Comparison of ENCODE assay signal across 1 cellular context in the genomic region with DNA sequence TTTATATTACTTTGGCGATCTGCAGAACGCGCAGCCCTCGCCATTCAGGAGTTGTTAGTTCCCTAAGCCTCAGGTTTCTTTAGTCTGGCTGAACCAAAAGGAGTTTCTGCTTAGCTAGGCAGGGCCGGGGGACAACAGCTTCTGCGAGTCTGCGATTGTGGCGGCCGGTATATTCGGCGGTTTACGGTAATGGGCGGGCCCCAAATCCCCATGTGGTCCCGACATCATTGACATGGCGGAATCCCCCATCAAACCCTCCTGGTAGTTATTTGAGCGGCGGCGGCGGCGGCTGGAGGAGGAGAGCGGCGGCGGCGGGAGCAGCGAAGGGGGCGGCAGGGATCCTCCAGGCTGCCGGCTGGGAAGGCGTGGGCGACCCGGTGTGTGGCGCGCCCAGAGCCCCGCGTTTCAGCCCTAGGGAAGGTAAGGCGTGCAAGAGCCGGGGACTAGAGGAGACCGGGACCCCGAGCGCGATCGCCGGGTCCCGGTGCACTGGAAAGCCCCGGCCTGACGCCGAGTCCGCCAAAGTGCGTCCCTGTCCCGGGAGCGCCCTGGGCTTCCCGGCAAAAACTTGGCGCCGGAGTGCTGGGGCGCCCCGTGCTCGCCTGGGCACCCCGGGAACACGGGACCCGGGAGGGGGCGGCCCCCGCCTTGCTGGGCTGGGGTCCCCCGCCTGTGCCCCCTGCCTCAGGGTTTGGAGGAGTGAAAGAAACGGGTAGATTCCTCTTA.
TF ChIP-seq lines count a peak whose summit lies in the region.

TSS of gene FNDC3B (plus strand) at position 227 of the 726 bp plus-strand sequence. CDS start 72,902 bp downstream, outside the sequence.

TF ChIP-seq in GM12878, 131 proteins besides CTCF, POLR2A, EP300 and RAD21 (continued from another document and continues in another):
- TF ChIP-seq CEBPZ (IDR thresholded peaks at IDR 0.05; ENCODE audit: low read depth, low read length) = no peak
- TF ChIP-seq ELK1 (IDR thresholded peaks at IDR 0.05; ENCODE audit: low read depth, low read length) = 0 out of 2 replicates have a peak, but pooled peaks have one; percentile 23
- 0 out of 2 replicates have a peak, but pooled peaks have one; percentile 49 for TF ChIP-seq WRNIP1 (IDR thresholded peaks at IDR 0.05; ENCODE audit: borderline replicate concordance, low read depth, low read length)
- no peak for TF ChIP-seq KLF5 (IDR thresholded peaks at IDR 0.05; ENCODE audit: partially characterized antibody)
- TF ChIP-seq CREB1 (IDR thresholded peaks at IDR 0.05; ENCODE audit: low read depth) = peak; percentile 91
- peak; percentile 65 for TF ChIP-seq ATF7 (IDR thresholded peaks at IDR 0.05; ENCODE audit: low read depth)
- TF ChIP-seq IKZF1 (conservative IDR thresholded peaks at IDR 0.05) = peak; percentile 87
- peak; percentile 50 for TF ChIP-seq DPF2 (IDR thresholded peaks at IDR 0.05)
- TF ChIP-seq BACH1 (IDR thresholded peaks at IDR 0.05; ENCODE audit: borderline replicate concordance) = peak; percentile 89
- peak; percentile 72 for TF ChIP-seq SP1 (IDR thresholded peaks at IDR 0.05; ENCODE audit: low read depth, low read length)
- TF ChIP-seq TAF1 (IDR thresholded peaks at IDR 0.05; ENCODE audit: borderline replicate concordance, low read depth, low read length) = peak; percentile 87; the same call in 1 of the 2 replicates
- no peak for TF ChIP-seq IRF4 (IDR thresholded peaks at IDR 0.05; ENCODE audit: low read depth, low read length)
- TF ChIP-seq, protein P1, sequence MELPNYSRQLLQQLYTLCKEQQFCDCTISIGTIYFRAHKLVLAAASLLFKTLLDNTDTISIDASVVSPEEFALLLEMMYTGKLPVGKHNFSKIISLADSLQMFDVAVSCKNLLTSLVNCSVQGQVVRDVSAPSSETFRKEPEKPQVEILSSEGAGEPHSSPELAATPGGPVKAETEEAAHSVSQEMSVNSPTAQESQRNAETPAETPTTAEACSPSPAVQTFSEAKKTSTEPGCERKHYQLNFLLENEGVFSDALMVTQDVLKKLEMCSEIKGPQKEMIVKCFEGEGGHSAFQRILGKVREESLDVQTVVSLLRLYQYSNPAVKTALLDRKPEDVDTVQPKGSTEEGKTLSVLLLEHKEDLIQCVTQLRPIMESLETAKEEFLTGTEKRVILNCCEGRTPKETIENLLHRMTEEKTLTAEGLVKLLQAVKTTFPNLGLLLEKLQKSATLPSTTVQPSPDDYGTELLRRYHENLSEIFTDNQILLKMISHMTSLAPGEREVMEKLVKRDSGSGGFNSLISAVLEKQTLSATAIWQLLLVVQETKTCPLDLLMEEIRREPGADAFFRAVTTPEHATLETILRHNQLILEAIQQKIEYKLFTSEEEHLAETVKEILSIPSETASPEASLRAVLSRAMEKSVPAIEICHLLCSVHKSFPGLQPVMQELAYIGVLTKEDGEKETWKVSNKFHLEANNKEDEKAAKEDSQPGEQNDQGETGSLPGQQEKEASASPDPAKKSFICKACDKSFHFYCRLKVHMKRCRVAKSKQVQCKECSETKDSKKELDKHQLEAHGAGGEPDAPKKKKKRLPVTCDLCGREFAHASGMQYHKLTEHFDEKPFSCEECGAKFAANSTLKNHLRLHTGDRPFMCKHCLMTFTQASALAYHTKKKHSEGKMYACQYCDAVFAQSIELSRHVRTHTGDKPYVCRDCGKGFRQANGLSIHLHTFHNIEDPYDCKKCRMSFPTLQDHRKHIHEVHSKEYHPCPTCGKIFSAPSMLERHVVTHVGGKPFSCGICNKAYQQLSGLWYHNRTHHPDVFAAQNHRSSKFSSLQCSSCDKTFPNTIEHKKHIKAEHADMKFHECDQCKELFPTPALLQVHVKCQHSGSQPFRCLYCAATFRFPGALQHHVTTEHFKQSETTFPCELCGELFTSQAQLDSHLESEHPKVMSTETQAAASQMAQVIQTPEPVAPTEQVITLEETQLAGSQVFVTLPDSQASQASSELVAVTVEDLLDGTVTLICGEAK (IDR thresholded peaks at IDR 0.05; ENCODE audit: borderline replicate concordance) = peak; percentile 75
- TF ChIP-seq, protein P2, sequence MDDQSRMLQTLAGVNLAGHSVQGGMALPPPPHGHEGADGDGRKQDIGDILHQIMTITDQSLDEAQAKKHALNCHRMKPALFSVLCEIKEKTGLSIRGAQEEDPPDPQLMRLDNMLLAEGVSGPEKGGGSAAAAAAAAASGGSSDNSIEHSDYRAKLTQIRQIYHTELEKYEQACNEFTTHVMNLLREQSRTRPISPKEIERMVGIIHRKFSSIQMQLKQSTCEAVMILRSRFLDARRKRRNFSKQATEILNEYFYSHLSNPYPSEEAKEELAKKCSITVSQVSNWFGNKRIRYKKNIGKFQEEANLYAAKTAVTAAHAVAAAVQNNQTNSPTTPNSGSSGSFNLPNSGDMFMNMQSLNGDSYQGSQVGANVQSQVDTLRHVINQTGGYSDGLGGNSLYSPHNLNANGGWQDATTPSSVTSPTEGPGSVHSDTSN (IDR thresholded peaks at IDR 0.05; ENCODE audit: insufficient replicate concordance, low read depth, low read length) = peak; percentile 47
- TF ChIP-seq SIN3A (IDR thresholded peaks at IDR 0.05; ENCODE audit: low read depth, low read length) = peak; percentile 48; the same call in 1 of the 2 replicates
- TF ChIP-seq, protein P3, sequence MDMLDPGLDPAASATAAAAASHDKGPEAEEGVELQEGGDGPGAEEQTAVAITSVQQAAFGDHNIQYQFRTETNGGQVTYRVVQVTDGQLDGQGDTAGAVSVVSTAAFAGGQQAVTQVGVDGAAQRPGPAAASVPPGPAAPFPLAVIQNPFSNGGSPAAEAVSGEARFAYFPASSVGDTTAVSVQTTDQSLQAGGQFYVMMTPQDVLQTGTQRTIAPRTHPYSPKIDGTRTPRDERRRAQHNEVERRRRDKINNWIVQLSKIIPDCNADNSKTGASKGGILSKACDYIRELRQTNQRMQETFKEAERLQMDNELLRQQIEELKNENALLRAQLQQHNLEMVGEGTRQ (IDR thresholded peaks at IDR 0.05; ENCODE audit: borderline replicate concordance, low read depth, low read length) = peak; percentile 58
- TF ChIP-seq ZNF207 (IDR thresholded peaks at IDR 0.05; ENCODE audit: borderline replicate concordance) = peak; percentile 53; the same call in 1 of the 2 replicates
- peak; percentile 80 for TF ChIP-seq CREM (IDR thresholded peaks at IDR 0.05; ENCODE audit: low read depth)
- TF ChIP-seq REST (IDR thresholded peaks at IDR 0.05; ENCODE audit: low read depth, low read length) = no peak
- peak; percentile 72 for TF ChIP-seq HDAC6 (IDR thresholded peaks at IDR 0.05; ENCODE audit: unreplicated experiment)
- TF ChIP-seq NBN (IDR thresholded peaks at IDR 0.05) = peak; percentile 61; the same call in 1 of the 2 replicates
- TF ChIP-seq, protein P4, sequence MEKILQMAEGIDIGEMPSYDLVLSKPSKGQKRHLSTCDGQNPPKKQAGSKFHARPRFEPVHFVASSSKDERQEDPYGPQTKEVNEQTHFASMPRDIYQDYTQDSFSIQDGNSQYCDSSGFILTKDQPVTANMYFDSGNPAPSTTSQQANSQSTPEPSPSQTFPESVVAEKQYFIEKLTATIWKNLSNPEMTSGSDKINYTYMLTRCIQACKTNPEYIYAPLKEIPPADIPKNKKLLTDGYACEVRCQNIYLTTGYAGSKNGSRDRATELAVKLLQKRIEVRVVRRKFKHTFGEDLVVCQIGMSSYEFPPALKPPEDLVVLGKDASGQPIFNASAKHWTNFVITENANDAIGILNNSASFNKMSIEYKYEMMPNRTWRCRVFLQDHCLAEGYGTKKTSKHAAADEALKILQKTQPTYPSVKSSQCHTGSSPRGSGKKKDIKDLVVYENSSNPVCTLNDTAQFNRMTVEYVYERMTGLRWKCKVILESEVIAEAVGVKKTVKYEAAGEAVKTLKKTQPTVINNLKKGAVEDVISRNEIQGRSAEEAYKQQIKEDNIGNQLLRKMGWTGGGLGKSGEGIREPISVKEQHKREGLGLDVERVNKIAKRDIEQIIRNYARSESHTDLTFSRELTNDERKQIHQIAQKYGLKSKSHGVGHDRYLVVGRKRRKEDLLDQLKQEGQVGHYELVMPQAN (conservative IDR thresholded peaks at IDR 0.05) = peak; percentile 86
- TF ChIP-seq RELB (IDR thresholded peaks at IDR 0.05; ENCODE audit: low read depth) = peak; percentile 78; the same call in 1 of the 2 replicates
- peak; percentile 70 for TF ChIP-seq EED (IDR thresholded peaks at IDR 0.05; ENCODE audit: low read depth)
- no peak for TF ChIP-seq EZH2 (IDR thresholded peaks at IDR 0.05; ENCODE audit: borderline replicate concordance, control insufficient read depth, low read depth, low read length)
- TF ChIP-seq ZNF24 (IDR thresholded peaks at IDR 0.05) = no peak
- TF ChIP-seq MTA2 (IDR thresholded peaks at IDR 0.05; ENCODE audit: low read depth) = no peak
- TF ChIP-seq RUNX3 (IDR thresholded peaks at IDR 0.05; ENCODE audit: low read length) = peak; percentile 70
- TF ChIP-seq TCF12 (IDR thresholded peaks at IDR 0.05; ENCODE audit: low read depth, low read length) = peak; percentile 46; the same call in 1 of the 2 replicates
- TF ChIP-seq TBL1XR1 (IDR thresholded peaks at IDR 0.05; ENCODE audit: low read depth, low read length) = no peak
- no peak for TF ChIP-seq NR2C2 (IDR thresholded peaks at IDR 0.05; ENCODE audit: borderline replicate concordance, control insufficient read depth, insufficient read length, low read depth)
- TF ChIP-seq MEF2A (IDR thresholded peaks at IDR 0.05; ENCODE audit: insufficient read depth, low read depth, low read length) = peak; percentile 43; the same call in 1 of the 2 replicates
- 0 out of 2 replicates have a peak, but pooled peaks have one; percentile 44 for TF ChIP-seq PML (IDR thresholded peaks at IDR 0.05; ENCODE audit: low read length)
- TF ChIP-seq CBFB (IDR thresholded peaks at IDR 0.05; ENCODE audit: low read depth) = 0 out of 2 replicates have a peak, but pooled peaks have one; percentile 37
- no peak for TF ChIP-seq MEF2B (IDR thresholded peaks at IDR 0.05; ENCODE audit: partially characterized antibody, poor library complexity, severe bottlenecking)
- 0 out of 2 replicates have a peak, but pooled peaks have one; percentile 2 for TF ChIP-seq SMC3 (IDR thresholded peaks at IDR 0.05; ENCODE audit: borderline replicate concordance, low read length)
- peak; percentile 38; the same call in 1 of the 2 replicates for TF ChIP-seq TCF3 (IDR thresholded peaks at IDR 0.05; ENCODE audit: borderline replicate concordance, insufficient read depth, low read depth, low read length)
- TF ChIP-seq NFYA (IDR thresholded peaks at IDR 0.05; ENCODE audit: borderline replicate concordance, low read depth, low read length) = no peak
